In the genomic region with DNA sequence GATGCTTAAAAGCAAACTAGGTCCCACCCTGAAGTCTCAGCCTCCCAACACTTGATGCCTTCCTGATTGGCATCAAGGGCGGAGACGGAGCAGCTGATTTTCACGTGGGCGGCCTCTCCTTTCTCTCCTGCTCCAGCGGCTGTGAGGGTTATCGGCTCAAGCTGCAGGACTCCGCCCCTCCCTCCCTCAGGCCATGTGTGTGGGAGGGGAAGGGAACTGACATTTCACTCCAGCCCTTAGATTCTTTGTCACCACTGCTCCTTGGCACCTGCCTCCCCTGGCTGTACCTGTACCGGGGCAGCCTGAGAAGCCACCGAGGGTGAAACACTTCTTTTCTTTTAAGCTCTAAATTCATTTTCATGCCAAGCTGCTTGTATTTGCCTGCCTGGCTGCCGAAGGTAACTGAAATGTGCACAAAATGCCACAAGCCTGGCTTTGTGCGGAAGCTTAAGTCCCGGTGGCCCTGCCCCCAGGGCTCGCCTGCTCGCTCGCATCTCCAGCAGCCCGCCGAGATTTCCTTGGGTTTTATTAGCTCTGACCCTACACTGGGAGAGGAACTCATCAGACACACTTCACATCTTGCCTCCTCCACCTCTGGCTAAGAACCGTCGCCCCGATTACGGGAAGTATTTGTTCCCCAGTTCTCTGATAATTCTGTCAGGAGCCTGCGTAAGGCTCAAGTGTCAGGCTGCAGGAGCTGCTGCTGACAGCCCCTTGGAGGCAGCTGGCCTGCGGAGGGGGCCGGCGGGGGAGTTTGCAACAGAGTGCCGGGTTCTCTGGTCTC, we compare ENCODE assay signal across 9 cellular contexts. TPM values are rescaled to one million over a fixed set of nuclear protein-coding genes. Genes with fewer than 3 reads are reported as not detected.
DNase-seq lines count a peak whose midpoint lies in the region; ATAC-seq and TF ChIP-seq lines count a peak whose summit lies in the region.
"Had no signal": no experiment of that assay in that cellular context is flagged by ENCODE, and none has a peak within 500 bp of the region (broad histone marks: within the 10 kb centered on the region; RNA-seq: fewer than 3 reads in every experiment).

No MANE protein-coding gene starts in this region.

- H3K36me3 ChIP-seq in WERI-Rb-1 (peaks cover 14% of the 10 kb centered on the region), iPS-20b (ENCODE audit: insufficient read depth, low read depth, low read length) (peaks cover 23% of the 10 kb centered on the region), skeletal muscle satellite cell (ENCODE audit: insufficient read depth, low read length) (peaks cover under 1% of the 10 kb centered on the region)

- H3K27me3 ChIP-seq in WERI-Rb-1 (ENCODE audit: insufficient read depth, low read depth, severe bottlenecking) (no peaks in the 10 kb centered on the region), iPS-20b (ENCODE audit: insufficient read depth, low read length) (peaks cover 15% of the 10 kb centered on the region; the same call in 1 of the 2 replicates), skeletal muscle satellite cell (ENCODE audit: control insufficient read depth, insufficient read depth, low read length) (peaks cover 6% of the 10 kb centered on the region)

- no peak for TF ChIP-seq EP300 in Ishikawa (IDR thresholded peaks at IDR 0.05; ENCODE audit: borderline replicate concordance)

- peak overlapping the region; percentile 15 for H3K4me2 ChIP-seq in skeletal muscle satellite cell (ENCODE audit: low read length)

- TF ChIP-seq CTCF in WERI-Rb-1 (IDR thresholded peaks at IDR 0.05; ENCODE audit: low read depth, low read length) = no peak

- ATAC-seq in GM21515 (IDR thresholded peaks at IDR 0.05; ENCODE audit: unreplicated experiment) (no peak), HG02610 (IDR thresholded peaks at IDR 0.05; ENCODE audit: unreplicated experiment) (no peak)

- H3K9ac ChIP-seq in iPS-20b (ENCODE audit: low read depth, low read length) (no peak overlapping the region; the same call in 1 of the 2 replicates), skeletal muscle satellite cell (ENCODE audit: low read depth, low read length) (no peak overlapping the region)

- no peak for TF ChIP-seq RAD21 in Ishikawa (IDR thresholded peaks at IDR 0.05; ENCODE audit: low read depth)

- H3K4me1 ChIP-seq in iPS-20b (ENCODE audit: insufficient read depth, low read length) (peaks cover 5% of the 10 kb centered on the region; the same call in 1 of the 2 replicates), skeletal muscle satellite cell (ENCODE audit: control insufficient read depth, insufficient read depth, low read length) (peaks cover 22% of the 10 kb centered on the region)

- H3K9me3 ChIP-seq in WERI-Rb-1 (ENCODE audit: severe bottlenecking) (peaks cover 2% of the 10 kb centered on the region), iPS-20b (ENCODE audit: insufficient read depth, low read depth, low read length) (no peaks in the 10 kb centered on the region), skeletal muscle satellite cell (replicated peaks; ENCODE audit: low read length) (peaks cover 6% of the 10 kb centered on the region)

- H3K4me3 ChIP-seq in WERI-Rb-1 (ENCODE audit: low read depth, low read length) = peak overlapping the region; percentile 62
- H3K4me3 ChIP-seq in iPS-20b (ENCODE audit: low read length) = peak overlapping the region; percentile 50; the same call in 1 of the 2 replicates
- H3K4me3 ChIP-seq in skeletal muscle satellite cell (ENCODE audit: low read length) = no peak overlapping the region

- DNase-seq in WERI-Rb-1 = peak; percentile 97
- no peak for DNase-seq in SW 1271 (lab: John Stamatoyannopoulos, UW)
- DNase-seq in stimulated activated CD4-positive, alpha-beta T cell treated with anti-CD3 and anti-CD28 coated beads, Interleukin-2, amount 100 ng/mL, for 24 hours = no peak
- DNase-seq: SIG-M5 had no signal

- H3K27ac ChIP-seq in WERI-Rb-1 (peak overlapping the region; percentile 82), iPS-20b (ENCODE audit: low read length) (no peak overlapping the region)

TF ChIP-seq in Ishikawa, 13 proteins besides CTCF, POLR2A, EP300 and RAD21:
- TF ChIP-seq TAF1 (IDR thresholded peaks at IDR 0.05; ENCODE audit: low read depth) = no peak
- no peak for TF ChIP-seq TCF12 (IDR thresholded peaks at IDR 0.05; ENCODE audit: low read depth)
- no peak for TF ChIP-seq NFIC (IDR thresholded peaks at IDR 0.05)
- TF ChIP-seq USF1 (IDR thresholded peaks at IDR 0.05) = no peak
- TF ChIP-seq EGR1 (IDR thresholded peaks at IDR 0.05) = peak; percentile 40; the same call in 1 of the 2 replicates
- no peak for TF ChIP-seq ZBTB7A (IDR thresholded peaks at IDR 0.05; ENCODE audit: low read depth)
- TF ChIP-seq, protein P1, sequence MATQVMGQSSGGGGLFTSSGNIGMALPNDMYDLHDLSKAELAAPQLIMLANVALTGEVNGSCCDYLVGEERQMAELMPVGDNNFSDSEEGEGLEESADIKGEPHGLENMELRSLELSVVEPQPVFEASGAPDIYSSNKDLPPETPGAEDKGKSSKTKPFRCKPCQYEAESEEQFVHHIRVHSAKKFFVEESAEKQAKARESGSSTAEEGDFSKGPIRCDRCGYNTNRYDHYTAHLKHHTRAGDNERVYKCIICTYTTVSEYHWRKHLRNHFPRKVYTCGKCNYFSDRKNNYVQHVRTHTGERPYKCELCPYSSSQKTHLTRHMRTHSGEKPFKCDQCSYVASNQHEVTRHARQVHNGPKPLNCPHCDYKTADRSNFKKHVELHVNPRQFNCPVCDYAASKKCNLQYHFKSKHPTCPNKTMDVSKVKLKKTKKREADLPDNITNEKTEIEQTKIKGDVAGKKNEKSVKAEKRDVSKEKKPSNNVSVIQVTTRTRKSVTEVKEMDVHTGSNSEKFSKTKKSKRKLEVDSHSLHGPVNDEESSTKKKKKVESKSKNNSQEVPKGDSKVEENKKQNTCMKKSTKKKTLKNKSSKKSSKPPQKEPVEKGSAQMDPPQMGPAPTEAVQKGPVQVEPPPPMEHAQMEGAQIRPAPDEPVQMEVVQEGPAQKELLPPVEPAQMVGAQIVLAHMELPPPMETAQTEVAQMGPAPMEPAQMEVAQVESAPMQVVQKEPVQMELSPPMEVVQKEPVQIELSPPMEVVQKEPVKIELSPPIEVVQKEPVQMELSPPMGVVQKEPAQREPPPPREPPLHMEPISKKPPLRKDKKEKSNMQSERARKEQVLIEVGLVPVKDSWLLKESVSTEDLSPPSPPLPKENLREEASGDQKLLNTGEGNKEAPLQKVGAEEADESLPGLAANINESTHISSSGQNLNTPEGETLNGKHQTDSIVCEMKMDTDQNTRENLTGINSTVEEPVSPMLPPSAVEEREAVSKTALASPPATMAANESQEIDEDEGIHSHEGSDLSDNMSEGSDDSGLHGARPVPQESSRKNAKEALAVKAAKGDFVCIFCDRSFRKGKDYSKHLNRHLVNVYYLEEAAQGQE (IDR thresholded peaks at IDR 0.05; ENCODE audit: low read depth) = no peak
- TF ChIP-seq YY1 (IDR thresholded peaks at IDR 0.05; ENCODE audit: low read depth) = no peak
- peak; percentile 41; the same call in 1 of the 2 replicates for TF ChIP-seq MAX (IDR thresholded peaks at IDR 0.05)

RNA-seq across cellular contexts. Expression of gene CPNE5, which starts 9.6 kb away (rescaled TPM):
- total RNA-seq in skeletal muscle satellite cell (2012; rRNA removed) = 0.51 TPM in 1 of 2 replicates, not detected in the other

RNA-seq across cellular contexts. Expression of gene PPIL1, which starts 25.8 kb away (rescaled TPM):
- 34.5 and 36.9 TPM in 2 replicates for total RNA-seq in skeletal muscle satellite cell (2012; rRNA removed)

RNA-seq across cellular contexts. Expression of gene C6orf89, which starts 36.9 kb away (rescaled TPM):
- total RNA-seq in skeletal muscle satellite cell (2012; rRNA removed) = 36.8 and 36.9 TPM in 2 replicates
